14 cellular contexts compared by ENCODE assay signal in genomic region chr5:56019306-56020272, GRCh38. TPM values are rescaled to one million over a fixed set of nuclear protein-coding genes. Genes with fewer than 3 reads are reported as not detected.
DNase-seq lines count a peak whose midpoint lies in the region; ATAC-seq, FAIRE-seq and TF ChIP-seq lines count a peak whose summit lies in the region.
"Had no signal": no experiment of that assay in that cellular context is flagged by ENCODE, and none has a peak within 500 bp of the region (broad histone marks: within the 10 kb centered on the region; RNA-seq: fewer than 3 reads in every experiment).

No MANE protein-coding gene starts in this region.

- H3K4me3 ChIP-seq in CD4-positive, alpha-beta memory T cell (ENCODE audit: low read length in 2 of 2): no peak overlapping the region
- no peak overlapping the region for H3K4me3 ChIP-seq in GM12878
- H3K4me3 ChIP-seq in Caco-2 (ENCODE audit: low read depth, low read length): no peak overlapping the region
- H3K4me3 ChIP-seq: tibial artery had no signal

- no peak for TF ChIP-seq RAD21 in GM12878 (IDR thresholded peaks at IDR 0.05; ENCODE audit: insufficient read depth, low read depth, low read length)

- H3K79me2 ChIP-seq in GM12878 (ENCODE audit: control insufficient read depth, insufficient read depth, low read length): no peaks in the 10 kb centered on the region

- H3K27ac Mint-ChIP-seq in CD4-positive, alpha-beta memory T cell: peak overlapping the region in 5 of 7 donors; percentile 6 to 65 (median 20)
- H3K27ac Mint-ChIP-seq in HFFc6 (peak overlapping the region; percentile 47), nephron (peak overlapping the region; percentile 81 to 92 (median 92)), Caco-2 (ENCODE audit: unreplicated experiment) (no peak overlapping the region), glutamatergic neuron (ENCODE audit: unreplicated experiment) (no peak overlapping the region)

- H3K27me3 ChIP-seq in CD4-positive, alpha-beta memory T cell (ENCODE audit: insufficient read depth, low read length): no peaks in the 10 kb centered on the region
- H3K27me3 ChIP-seq in GM12878 (replicated peaks in 1 of 2; ENCODE audit: control insufficient read depth in 2 of 2, insufficient read depth in 2 of 2, low read length in 1 of 2) (no peaks in the 10 kb centered on the region), Caco-2 (replicated peaks; ENCODE audit: control insufficient read depth, insufficient read depth, low read length) (no peaks in the 10 kb centered on the region)
- H3K27me3 ChIP-seq: tibial artery had no signal

- BruUV-seq in GM12878 (replicated peaks; lab: Mats Ljungman, UMichigan) (no TSS peak), Caco-2 (replicated peaks; lab: Mats Ljungman, UMichigan) (no TSS peak)

- no peak overlapping the region for H3K4me2 ChIP-seq in GM12878 (ENCODE audit: control insufficient read depth, insufficient read depth)

- CTCF ChIA-PET in CD4-positive, alpha-beta memory T cell (lab: Charles Lee; ENCODE audit: partially characterized antibody): interaction anchor here (1.0 kb wide), 1 partner anchor 27 kb away, joined by 4 read pairs; no protein-coding TSS in a partner anchor
- CTCF ChIA-PET in GM12878 (lab: Yijun Ruan, JAX) (interaction anchor here (2.2 kb wide), 1 partner anchor 7 kb away, joined by 5 read pairs; no protein-coding TSS in a partner anchor), Caco-2 (lab: Charles Lee) (interaction anchor here (0.7 kb wide), 1 partner anchor 33 kb away, joined by 3 read pairs; no protein-coding TSS in a partner anchor)

- TF ChIP-seq POLR2A in GM12878 (IDR thresholded peaks at IDR 0.05; ENCODE audit: low read depth, low read length): no peak

- RAD21 ChIA-PET in GM12878 (lab: Charles Lee; ENCODE audit: unreplicated experiment): no interaction called here

- POLR2A ChIA-PET in CD4-positive, alpha-beta memory T cell (lab: Charles Lee; ENCODE audit: partially characterized antibody): interaction anchor here (0.6 to 1.6 kb wide), 2 partner anchors 25 to 50 kb away, joined by 3 to 8 read pairs; partner anchors contain the start of gene IL6ST
- POLR2A ChIA-PET in GM12878 (lab: Charles Lee) (no interaction called here), Caco-2 (lab: Charles Lee) (no interaction called here)

- SMC1A ChIA-PET in GM12878 (lab: Charles Lee; ENCODE audit: uncharacterized antibody, unreplicated experiment): interaction anchor here (0.9 kb wide), 1 partner anchor 18 kb away, joined by 3 read pairs; no protein-coding TSS in a partner anchor

- no peaks in the 10 kb centered on the region for H3K36me3 ChIP-seq in CD4-positive, alpha-beta memory T cell (ENCODE audit: insufficient read depth, low read length)
- H3K36me3 ChIP-seq in GM12878 (ENCODE audit: control insufficient read depth in 2 of 2, insufficient read depth in 2 of 2, low read length in 1 of 2) (no peaks in the 10 kb centered on the region), Caco-2 (ENCODE audit: control insufficient read depth, insufficient read depth, low read length) (no peaks in the 10 kb centered on the region)
- H3K36me3 ChIP-seq: neutrophil, tibial artery had no signal

- H3K9ac ChIP-seq in GM12878 (ENCODE audit: control insufficient read depth, insufficient read depth, low read length): no peak overlapping the region

- H3K4me1 ChIP-seq in CD4-positive, alpha-beta memory T cell (ENCODE audit: insufficient read depth, low read length): peaks cover 20% of the 10 kb centered on the region
- H3K4me1 ChIP-seq in GM12878 (ENCODE audit: control insufficient read depth, insufficient read depth, low read length) (peaks cover 2% of the 10 kb centered on the region; the same call in 1 of the 2 replicates), Caco-2 (peaks cover 22% of the 10 kb centered on the region)
- H3K4me1 ChIP-seq: tibial artery had no signal

- FAIRE-seq in GM12878 (lab: Jason Lieb, UNC) (no peak), HTR-8/SVneo (lab: Jason Lieb, UNC) (no peak)
- FAIRE-seq: RCC 7860 had no signal

- H3K4me3 Mint-ChIP-seq in CD4-positive, alpha-beta memory T cell: peak overlapping the region in 6 of 8 donors; percentile 10 to 59 (median 45)
- H3K4me3 Mint-ChIP-seq in HFFc6 (peak overlapping the region; percentile 20; the same call in 1 of the 2 replicates), nephron (no peak overlapping the region), Caco-2 (ENCODE audit: unreplicated experiment) (no peak overlapping the region), glutamatergic neuron (ENCODE audit: unreplicated experiment) (no peak overlapping the region)

- intact Hi-C loops in CD4-positive, alpha-beta memory T cell (cut with micrococcal nuclease): no loop called here
- intact Hi-C loops in GM12878 (cut with micrococcal nuclease; ENCODE audit: unreplicated experiment) (no loop called here), Caco-2 (cut with micrococcal nuclease; ENCODE audit: unreplicated experiment) (no loop called here)

- peaks cover 10 to 14% (median 12%) of the 10 kb centered on the region in 4 donors for H3K4me1 Mint-ChIP-seq in CD4-positive, alpha-beta memory T cell
- H3K4me1 Mint-ChIP-seq in HFFc6 (ENCODE audit: low read depth) (peaks cover 26% of the 10 kb centered on the region), nephron (peaks cover 8% of the 10 kb centered on the region), Caco-2 (ENCODE audit: low read depth, unreplicated experiment) (peaks cover 8% of the 10 kb centered on the region), glutamatergic neuron (ENCODE audit: low read depth, unreplicated experiment) (no peaks in the 10 kb centered on the region)

- 79% methylated on average over 11 of the region's 11 CpGs for WGBS in GM12878 (ENCODE audit: insufficient coverage, insufficient replicate concordance, low lambda C conversion rate, missing lambda C conversion rate)

- peaks cover 0 to 3% (median 0%) of the 10 kb centered on the region in 8 donors for H3K9me3 Mint-ChIP-seq in CD4-positive, alpha-beta memory T cell
- H3K9me3 Mint-ChIP-seq in HFFc6 (no peaks in the 10 kb centered on the region), nephron (peaks cover 6% of the 10 kb centered on the region), Caco-2 (ENCODE audit: unreplicated experiment) (peaks cover 10% of the 10 kb centered on the region), glutamatergic neuron (ENCODE audit: unreplicated experiment) (peaks cover 7% of the 10 kb centered on the region)

- peak in 1 of 5 donors; percentile 9 for DNase-seq in CD4-positive, alpha-beta memory T cell
- peak; percentile 51 for DNase-seq in HFFc6
- no peak for DNase-seq in GM12878 (ENCODE audit: low read depth, low spot score)
- DNase-seq in HTR-8/SVneo (ENCODE audit: insufficient read length, low spot score): no peak
- DNase-seq in Caco-2: no peak
- DNase-seq in glutamatergic neuron: no peak
- DNase-seq: amygdala, NCI-H446, T-helper 9 cell, tibial artery had no signal

- in situ Hi-C loops in GM12878 (cut with MboI): no loop called here

- no peak overlapping the region for H2AFZ ChIP-seq in GM12878 (ENCODE audit: control insufficient read depth, low read depth, low read length)

- no peak for TF ChIP-seq CTCF in HFFc6 (IDR thresholded peaks at IDR 0.05)
- no peak for TF ChIP-seq CTCF in GM12878 (IDR thresholded peaks at IDR 0.05 in 2 of 3, conservative IDR thresholded peaks at IDR 0.05 in 1 of 3; ENCODE audit: control insufficient read depth in 2 of 3, extremely low read depth in 1 of 3, insufficient read depth in 1 of 3, low read depth in 3 of 3, low read length in 3 of 3)
- no peak for TF ChIP-seq CTCF in nephron (IDR thresholded peaks at IDR 0.05; ENCODE audit: unreplicated experiment in 3 of 3)
- no peak for TF ChIP-seq CTCF in Caco-2 (IDR thresholded peaks at IDR 0.05; ENCODE audit: insufficient read depth in 1 of 2, low read depth in 1 of 2, low read length in 1 of 2, severe bottlenecking in 1 of 2, unreplicated experiment in 1 of 2)
- TF ChIP-seq CTCF in glutamatergic neuron (IDR thresholded peaks at IDR 0.05; ENCODE audit: partially characterized antibody, unreplicated experiment): no peak

- no peak overlapping the region for H3K27ac ChIP-seq in CD4-positive, alpha-beta memory T cell (ENCODE audit: low read depth, low read length)
- no peak overlapping the region for H3K27ac ChIP-seq in GM12878 (ENCODE audit: control insufficient read depth, insufficient read depth)
- H3K27ac ChIP-seq: neutrophil, tibial artery had no signal

- ATAC-seq in GM12878: peak; percentile 47; the same call in 1 of the 3 replicates
- ATAC-seq in HG02588 (IDR thresholded peaks at IDR 0.05; ENCODE audit: unreplicated experiment): no peak

- no peak for TF ChIP-seq EP300 in GM12878 (IDR thresholded peaks at IDR 0.05; ENCODE audit: borderline replicate concordance in 1 of 2, control insufficient read depth in 1 of 2, low read depth in 2 of 2, low read length in 2 of 2)

- no peaks in the 10 kb centered on the region for H3K36me3 Mint-ChIP-seq in CD4-positive, alpha-beta memory T cell
- H3K36me3 Mint-ChIP-seq in HFFc6 (ENCODE audit: low read depth) (peaks cover 5% of the 10 kb centered on the region; the same call in 1 of the 2 replicates), nephron (ENCODE audit: low read depth) (peaks cover 5% of the 10 kb centered on the region), Caco-2 (ENCODE audit: insufficient read depth, unreplicated experiment) (no peaks in the 10 kb centered on the region), glutamatergic neuron (ENCODE audit: unreplicated experiment) (peaks cover 7% of the 10 kb centered on the region)

- no peaks in the 10 kb centered on the region for H3K27me3 Mint-ChIP-seq in CD4-positive, alpha-beta memory T cell
- H3K27me3 Mint-ChIP-seq in HFFc6 (ENCODE audit: insufficient read depth) (peaks cover 2% of the 10 kb centered on the region; the same call in 1 of the 2 replicates), nephron (ENCODE audit: low read depth) (no peaks in the 10 kb centered on the region), Caco-2 (ENCODE audit: insufficient read depth, unreplicated experiment) (no peaks in the 10 kb centered on the region), glutamatergic neuron (ENCODE audit: unreplicated experiment) (no peaks in the 10 kb centered on the region)

- no peaks in the 10 kb centered on the region for H3K9me3 ChIP-seq in CD4-positive, alpha-beta memory T cell (ENCODE audit: control insufficient read depth in 1 of 2, low read length in 2 of 2)
- H3K9me3 ChIP-seq in GM12878 (replicated peaks; ENCODE audit: control insufficient read depth, insufficient read depth, low read length) (peaks cover 2% of the 10 kb centered on the region; the same call in 2 of the 3 replicates), Caco-2 (0 out of 2 replicates have a peak, but pooled peaks cover 5% of the 10 kb centered on the region)
- H3K9me3 ChIP-seq: neutrophil, tibial artery had no signal

- no peaks in the 10 kb centered on the region for H4K20me1 ChIP-seq in GM12878 (ENCODE audit: control insufficient read depth, insufficient read depth)

RNA-seq across cellular contexts. Expression of gene IL6ST, which starts 24.8 kb away (rescaled TPM):
- total RNA-seq in CD4-positive, alpha-beta memory T cell: 100 to 1,000 TPM; 176 to 180 TPM
- 10 to 100 TPM; 26.3 to 42.8 TPM for polyA plus RNA-seq in CD4-positive, alpha-beta memory T cell
- 100 to 1,000 TPM; 187 to 265 (median 216) TPM for total RNA-seq in HFFc6 (2021; fragmentation: NEBNext Ultra II Directional; extraction: Animal tissue kit (Norgen Biotek cat#: 25700))
- total RNA-seq in GM12878 (2013; cell fraction: nucleolus; rRNA removed): 246 and 249 TPM in 2 replicates
- total RNA-seq in GM12878 (2014; rRNA removed) (10.6 and 10.7 TPM in 2 replicates), GM12878 (2014; rRNA removed; fragmentation: Illumina TruSeq; extraction: Trizol) (17.2 and 20.9 TPM in 2 replicates), GM12878 (2021) (14.2 and 14.4 TPM in 2 replicates), Caco-2 (2022) (265 and 278 TPM in 2 replicates), glutamatergic neuron (ENCODE audit: unreplicated experiment) (37.7 TPM)
- polyA plus RNA-seq in GM12878 (2011; ENCODE audit: low read depth): 2.6 TPM
- polyA plus RNA-seq in GM12878 (2011; rRNA removed) (139 and 232 TPM in 2 replicates), GM12878 (2014; fragmentation: Illumina TruSeq; extraction: Trizol) (9.1 and 12.9 TPM in 2 replicates), GM12878 (2014; fragmentation: Nextera tagmentation; extraction: Ambion mirVana) (1 to 10 TPM; 1.5 to 1.8 TPM), GM12878 (2014; rRNA removed) (4.8 and 5.1 TPM in 2 replicates), GM12878 (2016; fragmentation: Nextera tagmentation; extraction: Ambion mirVana) (10 to 100 TPM; 13.0 to 13.8 TPM)
- 64.4 and 71.0 TPM in 2 replicates for polyA plus RNA-seq in GM12878 (2011; cell fraction: cytosol; rRNA removed)
- 91.8 and 137 TPM in 2 replicates for polyA plus RNA-seq in GM12878 (2011; cell fraction: nucleus; rRNA removed)
- polyA plus RNA-seq in GM12878 (2012): 5.5 and 6.8 TPM in 2 replicates
- 311 and 430 TPM in 2 replicates for polyA minus RNA-seq in GM12878 (2011; rRNA and poly(A)+ RNA removed)
- polyA minus RNA-seq in GM12878 (2011; cell fraction: cytosol; rRNA and poly(A)+ RNA removed): 125 and 166 TPM in 2 replicates
- polyA minus RNA-seq in GM12878 (2011; cell fraction: nucleus; rRNA and poly(A)+ RNA removed): 130 and 132 TPM in 2 replicates

Comparison
In these comparisons a context has a peak if more than half of its experiments do, and no peak if none do; other contexts are left out.
1. H3K27ac Mint-ChIP-seq: peak in CD4-positive, alpha-beta memory T cell (5 of 7), HFFc6 (single experiment) and nephron (3 of 3); none in Caco-2 (single experiment) and glutamatergic neuron (single experiment).
2. H3K4me3 Mint-ChIP-seq: peak in CD4-positive, alpha-beta memory T cell (6 of 8) and HFFc6 (single experiment); none in nephron (0 of 3), Caco-2 (single experiment) and glutamatergic neuron (single experiment).